In genomic region chr12:126021675-126022074, GRCh38 we compare ENCODE assay signal across 33 cellular contexts.
DNase-seq lines count a peak whose midpoint lies in the region; ATAC-seq, FAIRE-seq and TF ChIP-seq lines count a peak whose summit lies in the region.
"Had no signal": no experiment of that assay in that cellular context is flagged by ENCODE, and none has a peak within 500 bp of the region (broad histone marks: within the 10 kb centered on the region; RNA-seq: fewer than 3 reads in every experiment).

No MANE protein-coding gene starts in this region.

- POLR2A ChIA-PET in GM12878 (lab: Charles Lee) = no interaction called here
- POLR2A ChIA-PET in K562 (lab: Yijun Ruan, JAX) = no interaction called here
- POLR2A ChIA-PET in MCF 10A (lab: Yijun Ruan, JAX) = no interaction called here

- H3K9ac ChIP-seq in GM12878 (ENCODE audit: control insufficient read depth, insufficient read depth, low read length) (no peak overlapping the region), K562 (ENCODE audit: insufficient read depth in 1 of 2, low read depth in 2 of 2, low read length in 2 of 2) (no peak overlapping the region)
- H3K9ac ChIP-seq: BLaER1; BLaER1 treated with 17β-estradiol and CSF1 and Interleukin-3, amounts not matched to agents 10 nM and 100 nM had no signal

- TF ChIP-seq CTCF in GM12878 (IDR thresholded peaks at IDR 0.05 in 2 of 3, conservative IDR thresholded peaks at IDR 0.05 in 1 of 3; ENCODE audit: control insufficient read depth in 2 of 3, extremely low read depth in 1 of 3, insufficient read depth in 1 of 3, low read depth in 3 of 3, low read length in 3 of 3) (no peak), K562 (IDR thresholded peaks at IDR 0.05 in 2 of 3, conservative IDR thresholded peaks at IDR 0.05 in 1 of 3; ENCODE audit: insufficient read depth in 2 of 3, low read depth in 1 of 3, low read length in 3 of 3) (no peak), MCF 10A (IDR thresholded peaks at IDR 0.05; ENCODE audit: unreplicated experiment) (no peak)

- FAIRE-seq in GM12878 (lab: Jason Lieb, UNC) (no peak), K562 (lab: Jason Lieb, UNC) (no peak)
- FAIRE-seq: A204.1, A549, D721Med had no signal

- DNase-seq in GM12878 (ENCODE audit: low read depth, low spot score) = no peak
- DNase-seq in K562 (ENCODE audit: extremely low read depth in 1 of 4, low spot score in 3 of 4) = no peak
- no peak for DNase-seq in MCF 10A (ENCODE audit: unreplicated experiment)
- DNase-seq in superior temporal gyrus (ENCODE audit: extremely low spot score) = no peak
- DNase-seq: 8988T; ACHN; AML-193; BE2C; C1 segment of cervical spinal cord; Caco-2; Calu3; CD4-positive, alpha-beta memory T cell; CD4-positive, alpha-beta T cell; CD4-positive, CD25-positive, alpha-beta regulatory T cell; CD8-positive, alpha-beta memory T cell; CD8-positive, alpha-beta T cell; COR-L47; DMS 273 treated with DMSO at 0.1 percent for 48 hours; DMS153; DMS53; DMS79; DMS79 treated with DMSO at 0.1 percent for 48 hours; DND-41; EL had no signal

- peaks cover 21% of the 10 kb centered on the region for H3K9me3 Mint-ChIP-seq in MCF 10A (ENCODE audit: unreplicated experiment)

- TF ChIP-seq POLR2A in GM12878 (IDR thresholded peaks at IDR 0.05; ENCODE audit: low read depth, low read length) (no peak), K562 (conservative IDR thresholded peaks at IDR 0.05) (no peak)

- H3K36me3 ChIP-seq in GM12878 (ENCODE audit: control insufficient read depth in 2 of 2, insufficient read depth in 2 of 2, low read length in 1 of 2) = no peaks in the 10 kb centered on the region
- no peaks in the 10 kb centered on the region for H3K36me3 ChIP-seq in K562 (ENCODE audit: control insufficient read depth, insufficient read depth, low read length)
- H3K36me3 ChIP-seq: BE2C; BLaER1; BLaER1 treated with 17β-estradiol and CSF1 and Interleukin-3, amounts not matched to agents 10 nM and 100 nM had no signal

- 3% methylated on average over 2 of the region's 2 CpGs for WGBS in GM12878 (ENCODE audit: insufficient coverage, insufficient replicate concordance, low lambda C conversion rate, missing lambda C conversion rate)
- 0% methylated on average over 2 of the region's 2 CpGs for WGBS in K562 (ENCODE audit: insufficient coverage, low coverage, missing lambda C conversion rate)

- H3K4me3 ChIP-seq in GM12878 = no peak overlapping the region
- no peak overlapping the region for H3K4me3 ChIP-seq in K562
- H3K4me3 ChIP-seq: A549; BLaER1; BLaER1 treated with 17β-estradiol and CSF1 and Interleukin-3, amounts not matched to agents 10 nM and 100 nM had no signal

- H3K9me3 ChIP-seq in GM12878 (replicated peaks; ENCODE audit: control insufficient read depth, insufficient read depth, low read length) (no peaks in the 10 kb centered on the region; the same call in 2 of the 3 replicates), K562 (replicated peaks; ENCODE audit: control insufficient read depth, insufficient read depth, low read depth, low read length) (no peaks in the 10 kb centered on the region)
- H3K9me3 ChIP-seq: A549, BE2C had no signal

- no peak for TF ChIP-seq RAD21 in GM12878 (IDR thresholded peaks at IDR 0.05; ENCODE audit: insufficient read depth, low read depth, low read length)
- TF ChIP-seq RAD21 in K562 (CRISPR knock-in tag; conservative IDR thresholded peaks at IDR 0.05 in 1 of 2, IDR thresholded peaks at IDR 0.05 in 1 of 2) = no peak

- H3K27me3 ChIP-seq in GM12878 (replicated peaks in 1 of 2; ENCODE audit: control insufficient read depth in 2 of 2, insufficient read depth in 2 of 2, low read length in 1 of 2) (no peaks in the 10 kb centered on the region), K562 (ENCODE audit: control insufficient read depth in 2 of 2, insufficient read depth in 2 of 2, low read length in 2 of 2) (no peaks in the 10 kb centered on the region)
- H3K27me3 ChIP-seq: BE2C; BLaER1; BLaER1 treated with 17β-estradiol and CSF1 and Interleukin-3, amounts not matched to agents 10 nM and 100 nM had no signal

- CTCF ChIA-PET in GM12878 (lab: Yijun Ruan, JAX) = no interaction called here
- CTCF ChIA-PET in K562 (lab: Yijun Ruan, JAX; ENCODE audit: low intra/inter-chr PET ratio) = no interaction called here
- CTCF ChIA-PET in MCF 10A (lab: Yijun Ruan, JAX) = interaction anchor here (0.7 to 0.8 kb wide), 2 partner anchors 24 to 1360 kb away, joined by 3 read pairs; no protein-coding TSS in a partner anchor

- RAD21 ChIA-PET in GM12878 (lab: Charles Lee; ENCODE audit: unreplicated experiment) = no interaction called here

- TF ChIP-seq EP300 in GM12878 (IDR thresholded peaks at IDR 0.05; ENCODE audit: borderline replicate concordance in 1 of 2, control insufficient read depth in 1 of 2, low read depth in 2 of 2, low read length in 2 of 2) = no peak
- no peak for TF ChIP-seq EP300 in K562 (IDR thresholded peaks at IDR 0.05; ENCODE audit: low read length)

- no peak overlapping the region for H2AFZ ChIP-seq in GM12878 (ENCODE audit: control insufficient read depth, low read depth, low read length)
- H2AFZ ChIP-seq in K562 (ENCODE audit: low read depth, low read length) = no peak overlapping the region

- in situ Hi-C loops in GM12878 (cut with MboI) = no loop called here
- in situ Hi-C loops in K562 (cut with MboI) = no loop called here

- H4K20me1 ChIP-seq in GM12878 (ENCODE audit: control insufficient read depth, insufficient read depth) (no peaks in the 10 kb centered on the region), K562 (replicated peaks; ENCODE audit: control insufficient read depth, insufficient read depth, low read length) (no peaks in the 10 kb centered on the region)
- H4K20me1 ChIP-seq: BLaER1; BLaER1 treated with 17β-estradiol and CSF1 and Interleukin-3, amounts not matched to agents 10 nM and 100 nM had no signal

- H3K4me1 ChIP-seq in GM12878 (ENCODE audit: control insufficient read depth, insufficient read depth, low read length) (no peaks in the 10 kb centered on the region), K562 (replicated peaks in 1 of 2; ENCODE audit: control insufficient read depth in 2 of 2, insufficient read depth in 2 of 2, low read length in 2 of 2) (no peaks in the 10 kb centered on the region)
- H3K4me1 ChIP-seq: A549; BE2C; BLaER1; BLaER1 treated with 17β-estradiol and CSF1 and Interleukin-3, amounts not matched to agents 10 nM and 100 nM; Caco-2 had no signal

- no peaks in the 10 kb centered on the region for H3K36me3 Mint-ChIP-seq in MCF 10A (ENCODE audit: insufficient read depth, unreplicated experiment)
- H3K36me3 Mint-ChIP-seq: CD14-positive monocyte; CD4-positive, alpha-beta memory T cell; CD8-positive, alpha-beta memory T cell; CD8-positive, alpha-beta T cell had no signal

- H3K4me3 Mint-ChIP-seq in MCF 10A (ENCODE audit: unreplicated experiment) = no peak overlapping the region
- H3K4me3 Mint-ChIP-seq: B cell; CD14-positive monocyte; CD4-positive, alpha-beta memory T cell; CD4-positive, alpha-beta T cell; CD4-positive, CD25-positive, alpha-beta regulatory T cell; CD8-positive, alpha-beta memory T cell; CD8-positive, alpha-beta T cell had no signal

- no peak for ATAC-seq in GM12878
- no peak for ATAC-seq in K562
- ATAC-seq: A549; CD8-positive, alpha-beta T cell had no signal

- SMC1A ChIA-PET in GM12878 (lab: Charles Lee; ENCODE audit: uncharacterized antibody, unreplicated experiment) = no interaction called here

- H3K4me2 ChIP-seq in GM12878 (ENCODE audit: control insufficient read depth, insufficient read depth) = no peak overlapping the region
- H3K4me2 ChIP-seq in K562 (ENCODE audit: insufficient read depth, low read length) = no peak overlapping the region
- H3K4me2 ChIP-seq: A549; BLaER1; BLaER1 treated with 17β-estradiol and CSF1 and Interleukin-3, amounts not matched to agents 10 nM and 100 nM had no signal

- H3K27ac Mint-ChIP-seq in MCF 10A (ENCODE audit: low read depth, unreplicated experiment) = no peak overlapping the region
- H3K27ac Mint-ChIP-seq: B cell; CD14-positive monocyte; CD4-positive, alpha-beta memory T cell; CD4-positive, alpha-beta T cell; CD4-positive, CD25-positive, alpha-beta regulatory T cell; CD8-positive, alpha-beta memory T cell; CD8-positive, alpha-beta T cell had no signal

- H3K9me1 ChIP-seq in K562 (ENCODE audit: control insufficient read depth, insufficient read depth, low read length) = no peaks in the 10 kb centered on the region

- intact Hi-C loops in GM12878 (cut with micrococcal nuclease; ENCODE audit: unreplicated experiment) = no loop called here
- intact Hi-C loops in K562 (cut with micrococcal nuclease) = no loop called here
- intact Hi-C loops in MCF 10A (cut with micrococcal nuclease) = no loop called here

- no peak overlapping the region for H3K27ac ChIP-seq in GM12878 (ENCODE audit: control insufficient read depth, insufficient read depth)
- no peak overlapping the region for H3K27ac ChIP-seq in K562 (ENCODE audit: extremely low read depth, low read depth, low read length)
- H3K27ac ChIP-seq: 22Rv1; A549; BLaER1; BLaER1 treated with 17β-estradiol and CSF1 and Interleukin-3, amounts not matched to agents 10 nM and 100 nM; C4-2B had no signal

- H3K79me2 ChIP-seq in GM12878 (ENCODE audit: control insufficient read depth, insufficient read depth, low read length) = no peaks in the 10 kb centered on the region
- H3K79me2 ChIP-seq in K562 (ENCODE audit: control insufficient read depth, insufficient read depth, low read length) = no peaks in the 10 kb centered on the region

- no peaks in the 10 kb centered on the region for H3K4me1 Mint-ChIP-seq in MCF 10A (ENCODE audit: insufficient read depth, unreplicated experiment)
- H3K4me1 Mint-ChIP-seq: B cell; CD14-positive monocyte; CD4-positive, alpha-beta memory T cell; CD4-positive, CD25-positive, alpha-beta regulatory T cell; CD8-positive, alpha-beta memory T cell had no signal

- BruUV-seq in GM12878 (replicated peaks; lab: Mats Ljungman, UMichigan) (no TSS peak), K562 (replicated peaks; lab: Mats Ljungman, UMichigan) (no TSS peak), MCF 10A (replicated peaks; lab: Mats Ljungman, UMichigan) (no TSS peak)

- H3K27me3 Mint-ChIP-seq in MCF 10A (ENCODE audit: insufficient read depth, unreplicated experiment) = no peaks in the 10 kb centered on the region
- H3K27me3 Mint-ChIP-seq: B cell; CD4-positive, alpha-beta memory T cell; CD4-positive, alpha-beta T cell; CD4-positive, CD25-positive, alpha-beta regulatory T cell; CD8-positive, alpha-beta memory T cell had no signal

Comparison
In these comparisons a context has a peak if more than half of its experiments do, and no peak if none do; other contexts are left out.
1. Of the 99 proteins assayed by ChIP-seq in both K562 and GM12878: peak only in K562: none; only in GM12878: none; in both: ZBTB40; in neither: 98.